In genomic region chr19:4602173-4602788, GRCh38 we compare ENCODE assay signal across 2 cellular contexts.
TF ChIP-seq lines count a peak whose summit lies in the region.

No MANE protein-coding gene starts in this region.

TF ChIP-seq in HepG2, 621 proteins besides CTCF, POLR2A, EP300 and RAD21:
- 0 out of 2 replicates have a peak, but pooled peaks have one; percentile 28 for TF ChIP-seq NBN (conservative IDR thresholded peaks at IDR 0.05)
- TF ChIP-seq YEATS2 (CRISPR knock-in tag; IDR thresholded peaks at IDR 0.05; ENCODE audit: borderline replicate concordance) = no peak
- no peak for TF ChIP-seq GATAD2A (CRISPR knock-in tag; IDR thresholded peaks at IDR 0.05)
- TF ChIP-seq SRY (CRISPR knock-in tag; IDR thresholded peaks at IDR 0.05) = no peak
- TF ChIP-seq SMYD3 (CRISPR knock-in tag; IDR thresholded peaks at IDR 0.05) = no peak
- no peak for TF ChIP-seq ZNF337 (CRISPR knock-in tag; IDR thresholded peaks at IDR 0.05; ENCODE audit: borderline replicate concordance, low read depth)
- TF ChIP-seq ZFP36 (IDR thresholded peaks at IDR 0.05; ENCODE audit: borderline replicate concordance, low read depth, low read length, partially characterized antibody) = no peak

TF ChIP-seq in K562, 482 proteins besides CTCF, POLR2A, EP300 and RAD21:
- TF ChIP-seq KDM1A (IDR thresholded peaks at IDR 0.05) (peak in 1 of 2 experiments; percentile 15; a peak in 1 of 4 replicates), MTA1 (IDR thresholded peaks at IDR 0.05; ENCODE audit: borderline replicate concordance) (0 out of 2 replicates have a peak, but pooled peaks have one; percentile 31), HNRNPH1 (optimal IDR thresholded peaks at IDR 0.05; ENCODE audit: low read depth, low read length) (no peak), TEAD4 (IDR thresholded peaks at IDR 0.05; ENCODE audit: low read length) (no peak), TEAD4 (CRISPR knock-in tag; IDR thresholded peaks at IDR 0.05; ENCODE audit: borderline replicate concordance) (no peak), RFX1 (IDR thresholded peaks at IDR 0.05) (no peak), ZNF79 (CRISPR knock-in tag; IDR thresholded peaks at IDR 0.05; ENCODE audit: low read depth) (no peak)
- TF ChIP-seq, protein P1, sequence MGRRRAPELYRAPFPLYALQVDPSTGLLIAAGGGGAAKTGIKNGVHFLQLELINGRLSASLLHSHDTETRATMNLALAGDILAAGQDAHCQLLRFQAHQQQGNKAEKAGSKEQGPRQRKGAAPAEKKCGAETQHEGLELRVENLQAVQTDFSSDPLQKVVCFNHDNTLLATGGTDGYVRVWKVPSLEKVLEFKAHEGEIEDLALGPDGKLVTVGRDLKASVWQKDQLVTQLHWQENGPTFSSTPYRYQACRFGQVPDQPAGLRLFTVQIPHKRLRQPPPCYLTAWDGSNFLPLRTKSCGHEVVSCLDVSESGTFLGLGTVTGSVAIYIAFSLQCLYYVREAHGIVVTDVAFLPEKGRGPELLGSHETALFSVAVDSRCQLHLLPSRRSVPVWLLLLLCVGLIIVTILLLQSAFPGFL (CRISPR knock-in tag; IDR thresholded peaks at IDR 0.05) = no peak
